18 cellular contexts compared by ENCODE assay signal in the genomic region with DNA sequence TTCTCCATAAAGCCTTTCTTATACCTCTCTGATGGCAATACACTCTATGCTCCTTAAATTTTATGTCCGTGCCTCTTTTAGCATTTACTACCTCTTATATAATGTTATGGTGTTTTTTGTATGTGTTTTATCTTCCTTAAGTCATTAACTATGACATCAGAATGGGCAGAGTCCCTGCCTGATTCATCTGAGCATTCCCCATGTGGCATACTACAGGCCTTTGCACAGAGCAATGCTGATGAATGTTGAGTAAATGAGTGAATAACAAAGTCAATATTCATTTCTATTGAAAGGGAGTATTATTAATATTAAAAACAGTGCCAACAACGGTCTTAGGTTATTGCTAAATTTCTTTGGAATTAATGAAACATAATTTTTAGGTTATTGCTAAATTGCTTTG.
"Had no signal": no experiment of that assay in that cellular context is flagged by ENCODE, and none has a peak within 500 bp of the region (broad histone marks: within the 10 kb centered on the region; RNA-seq: fewer than 3 reads in every experiment).

No MANE protein-coding gene starts in this region.

- H3K9me3 ChIP-seq: gastroesophageal sphincter, neutrophil, suprapubic skin, transverse colon, uterus had no signal

- H3K27ac ChIP-seq: dorsolateral prefrontal cortex, gastroesophageal sphincter, heart left ventricle, neutrophil, suprapubic skin, transverse colon, uterus, WERI-Rb-1 had no signal

- DNase-seq: activated CD4-positive, alpha-beta T cell treated with anti-CD3 and anti-CD28 coated beads for 1 hour; activated gamma-delta T cell treated with Interleukin-2 at 50 U/mL for 16 hours; activated T-cell treated with anti-CD3 and anti-CD28 coated beads, Interleukin-2, amount 50 U/mL, for 72 hours; amygdala; caudate nucleus; dorsolateral prefrontal cortex; heart left ventricle; stimulated activated CD4-positive, alpha-beta T cell treated with anti-CD3 and anti-CD28 coated beads, Interleukin-2, amount 100 ng/mL, for 24 hours; transverse colon; uterus; WERI-Rb-1 had no signal

- H3K4me3 Mint-ChIP-seq: activated T-cell treated with anti-CD3 and anti-CD28 coated beads, Interleukin-2, amount 50 U/mL, for 72 hours; natural killer cell treated with Interleukin-12 subunit alpha and Interleukin-12 subunit beta and Interleukin-15 and Interleukin-18, amount 100 ng/mL, for 72 hours; stimulated activated naive CD8-positive, alpha-beta T cell treated with anti-CD3 and anti-CD28 coated beads, Interleukin-15, Interleukin-2, amounts not matched to agents 100 ng/mL and 50 ng/mL, for 24 hours had no signal

- H3K36me3 ChIP-seq: gastroesophageal sphincter, heart left ventricle, neutrophil, suprapubic skin, transverse colon, uterus, WERI-Rb-1 had no signal

- ATAC-seq: activated naive CD4-positive, alpha-beta T cell treated with anti-CD3 and anti-CD28 coated beads, Interleukin-2, amount 50 U/mL, for 72 hours; activated T-cell treated with anti-CD3 and anti-CD28 coated beads, Interleukin-2, amount 50 U/mL, for 72 hours; gastroesophageal sphincter; heart left ventricle; natural killer cell treated with Interleukin-12 subunit alpha and Interleukin-12 subunit beta and Interleukin-15 and Interleukin-18, amount 100 ng/mL, for 72 hours had no signal

- H3K4me1 ChIP-seq: gastroesophageal sphincter, heart left ventricle, suprapubic skin, transverse colon, uterus had no signal

- H3K36me3 Mint-ChIP-seq: natural killer cell treated with Interleukin-12 subunit alpha and Interleukin-12 subunit beta and Interleukin-15 and Interleukin-18, amount 100 ng/mL, for 72 hours had no signal

- H3K27me3 ChIP-seq: gastroesophageal sphincter, neutrophil, suprapubic skin, transverse colon had no signal

- H3K27ac Mint-ChIP-seq: activated naive CD4-positive, alpha-beta T cell treated with anti-CD3 and anti-CD28 coated beads, Interleukin-2, amount 50 U/mL, for 72 hours; activated T-cell treated with anti-CD3 and anti-CD28 coated beads, Interleukin-2, amount 50 U/mL, for 72 hours; natural killer cell treated with Interleukin-12 subunit alpha and Interleukin-12 subunit beta and Interleukin-15 and Interleukin-18, amount 100 ng/mL, for 72 hours; progenitor cell of endocrine pancreas; stimulated activated naive CD8-positive, alpha-beta T cell treated with anti-CD3 and anti-CD28 coated beads, Interleukin-15, Interleukin-2, amounts not matched to agents 100 ng/mL and 50 ng/mL, for 24 hours had no signal

- H3K27me3 Mint-ChIP-seq: progenitor cell of endocrine pancreas; stimulated activated naive CD8-positive, alpha-beta T cell treated with anti-CD3 and anti-CD28 coated beads, Interleukin-15, Interleukin-2, amounts not matched to agents 100 ng/mL and 50 ng/mL, for 24 hours had no signal

- H3K4me3 ChIP-seq: dorsolateral prefrontal cortex, gastroesophageal sphincter, heart left ventricle, suprapubic skin, transverse colon, uterus had no signal
